ENCODE assay signal across 11 cellular contexts in the genomic region with DNA sequence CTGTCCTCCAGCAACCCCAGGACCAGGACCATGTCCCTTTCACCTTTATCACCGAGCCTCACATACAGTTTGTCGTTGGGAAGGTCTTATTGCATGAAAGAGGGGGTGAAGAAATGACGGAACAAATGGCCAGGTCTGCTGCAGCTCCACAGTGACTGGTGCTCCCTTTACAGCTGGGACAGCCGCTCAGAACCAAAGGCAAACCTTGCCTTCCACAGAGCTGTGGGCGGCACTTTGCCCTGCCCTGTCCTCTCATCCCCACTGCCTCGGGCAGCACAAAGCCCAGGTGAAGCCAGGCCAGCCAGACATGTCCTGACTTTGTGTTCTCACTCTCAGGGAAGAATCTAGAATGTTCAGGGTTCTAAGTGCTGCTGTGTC. TPM values are rescaled to one million over a fixed set of nuclear protein-coding genes. Genes with fewer than 3 reads are reported as not detected.
DNase-seq lines count a peak whose midpoint lies in the region; ATAC-seq and TF ChIP-seq lines count a peak whose summit lies in the region.
"Had no signal": no experiment of that assay in that cellular context is flagged by ENCODE, and none has a peak within 500 bp of the region (broad histone marks: within the 10 kb centered on the region; RNA-seq: fewer than 3 reads in every experiment).

No MANE protein-coding gene starts in this region.

- H3K36me3 Mint-ChIP-seq in activated CD4-positive, alpha-beta memory T cell treated with anti-CD3 and anti-CD28 coated beads, Interleukin-2, amount 10 ng/mL, durations not matched to agents 7 days and 5 days (ENCODE audit: low read depth) = no peaks in the 10 kb centered on the region
- H3K36me3 Mint-ChIP-seq in naive thymus-derived CD4-positive, alpha-beta T cell = no peaks in the 10 kb centered on the region

- H3K27ac ChIP-seq in naive thymus-derived CD4-positive, alpha-beta T cell (ENCODE audit: low read depth, low read length) = no peak overlapping the region
- H3K27ac ChIP-seq: esophagus muscularis mucosa had no signal

- no peaks in the 10 kb centered on the region for H3K9me3 ChIP-seq in naive thymus-derived CD4-positive, alpha-beta T cell (ENCODE audit: control insufficient read depth in 2 of 3, low read length in 3 of 3)
- H3K9me3 ChIP-seq: esophagus muscularis mucosa had no signal

- ATAC-seq in GM21529 (IDR thresholded peaks at IDR 0.05; ENCODE audit: unreplicated experiment) (peak; percentile 8), omental fat pad (ENCODE audit: low FRiP score) (no peak)
- no peak for ATAC-seq in naive thymus-derived CD4-positive, alpha-beta T cell

- H3K4me3 ChIP-seq in GM08714 (ENCODE audit: low read length) = peak overlapping the region; percentile 49; the same call in 1 of the 2 replicates
- peak overlapping the region; percentile 63 for H3K4me3 ChIP-seq in naive thymus-derived CD4-positive, alpha-beta T cell (ENCODE audit: low read length)

- TF ChIP-seq CTCF in omental fat pad (IDR thresholded peaks at IDR 0.05) = no peak

- H3K27me3 ChIP-seq in naive thymus-derived CD4-positive, alpha-beta T cell (ENCODE audit: control insufficient read depth in 2 of 2, insufficient read depth in 2 of 2, low read length in 2 of 2) = no peaks in the 10 kb centered on the region

- peaks cover 63% of the 10 kb centered on the region for H3K4me1 Mint-ChIP-seq in activated CD4-positive, alpha-beta memory T cell treated with anti-CD3 and anti-CD28 coated beads, Interleukin-2, amount 10 ng/mL, durations not matched to agents 7 days and 5 days
- peaks cover 28 to 53% (median 41%) of the 10 kb centered on the region in 7 donors for H3K4me1 Mint-ChIP-seq in naive thymus-derived CD4-positive, alpha-beta T cell

- intact Hi-C loops in naive thymus-derived CD4-positive, alpha-beta T cell (cut with micrococcal nuclease) = loop anchor here (1.0 to 2.0 kb wide), 3 partner anchors 21 to 63 kb away; a partner anchor contains a TSS

- peaks cover 18% of the 10 kb centered on the region for H3K27me3 Mint-ChIP-seq in activated CD4-positive, alpha-beta memory T cell treated with anti-CD3 and anti-CD28 coated beads, Interleukin-2, amount 10 ng/mL, durations not matched to agents 7 days and 5 days
- peaks cover 0 to 32% (median 0%) of the 10 kb centered on the region in 5 donors for H3K27me3 Mint-ChIP-seq in naive thymus-derived CD4-positive, alpha-beta T cell

- H3K4me1 ChIP-seq in naive thymus-derived CD4-positive, alpha-beta T cell (ENCODE audit: control insufficient read depth in 2 of 2, insufficient read depth in 2 of 2, low read length in 2 of 2) = peaks cover 5 to 11% of the 10 kb centered on the region in 2 donors
- H3K4me1 ChIP-seq: esophagus muscularis mucosa had no signal

- CTCF ChIA-PET in activated CD4-positive, alpha-beta memory T cell treated with anti-CD3 and anti-CD28 coated beads, Interleukin-2, amount 10 ng/mL, durations not matched to agents 7 days and 5 days (lab: Charles Lee) = interaction anchor here (0.9 to 6.0 kb wide), 21 partner anchors 10 to 528 kb away, joined by 3 to 127 read pairs (median 4); no protein-coding TSS in a partner anchor
- CTCF ChIA-PET in naive thymus-derived CD4-positive, alpha-beta T cell (lab: Charles Lee) = interaction anchor here (0.9 to 2.2 kb wide), 3 partner anchors 13 to 76 kb away, joined by 3 to 7 read pairs (median 3); no protein-coding TSS in a partner anchor

- DNase-seq in activated CD4-positive, alpha-beta memory T cell treated with anti-CD3 and anti-CD28 coated beads, Interleukin-2, amount 10 ng/mL, durations not matched to agents 7 days and 5 days = no peak
- DNase-seq in naive thymus-derived CD4-positive, alpha-beta T cell = no peak
- DNase-seq in omental fat pad (ENCODE audit: low spot score) = no peak
- DNase-seq in medulla oblongata (ENCODE audit: extremely low spot score) = no peak
- DNase-seq in NCI-H1048 (lab: John Stamatoyannopoulos, UW) = no peak
- DNase-seq: cerebellar nuclear complex, NCI-H2227 treated with DMSO at 0.1 percent for 48 hours had no signal

- H3K27ac Mint-ChIP-seq in activated CD4-positive, alpha-beta memory T cell treated with anti-CD3 and anti-CD28 coated beads, Interleukin-2, amount 10 ng/mL, durations not matched to agents 7 days and 5 days = peak overlapping the region; percentile 81
- peak overlapping the region in 7 of 9 donors; percentile 58 to 92 (median 86) for H3K27ac Mint-ChIP-seq in naive thymus-derived CD4-positive, alpha-beta T cell

- peak overlapping the region; percentile 77 for H3K4me3 Mint-ChIP-seq in activated CD4-positive, alpha-beta memory T cell treated with anti-CD3 and anti-CD28 coated beads, Interleukin-2, amount 10 ng/mL, durations not matched to agents 7 days and 5 days
- peak overlapping the region; percentile 80 to 89 (median 86) for H3K4me3 Mint-ChIP-seq in naive thymus-derived CD4-positive, alpha-beta T cell

- H3K36me3 ChIP-seq in naive thymus-derived CD4-positive, alpha-beta T cell (ENCODE audit: control insufficient read depth in 2 of 3, insufficient read depth in 3 of 3, low read length in 3 of 3) = no peaks in the 10 kb centered on the region
- H3K36me3 ChIP-seq: esophagus muscularis mucosa had no signal

- no peaks in the 10 kb centered on the region for H3K9me3 Mint-ChIP-seq in activated CD4-positive, alpha-beta memory T cell treated with anti-CD3 and anti-CD28 coated beads, Interleukin-2, amount 10 ng/mL, durations not matched to agents 7 days and 5 days
- no peaks in the 10 kb centered on the region for H3K9me3 Mint-ChIP-seq in naive thymus-derived CD4-positive, alpha-beta T cell

- POLR2A ChIA-PET in activated CD4-positive, alpha-beta memory T cell treated with anti-CD3 and anti-CD28 coated beads, Interleukin-2, amount 10 ng/mL, durations not matched to agents 7 days and 5 days (lab: Charles Lee) = interaction anchor here (0.7 to 5.6 kb wide), 13 partner anchors 12 to 61 kb away, joined by 3 to 69 read pairs (median 4); no protein-coding TSS in a partner anchor
- POLR2A ChIA-PET in naive thymus-derived CD4-positive, alpha-beta T cell (lab: Charles Lee) = interaction anchor here (1.1 kb wide), 1 partner anchor 100 kb away, joined by 3 read pairs; no protein-coding TSS in a partner anchor

RNA-seq across cellular contexts. Expression of a gene that starts 1.0 kb away (rescaled TPM):
- 1 to 10 TPM; 7.3 to 7.4 TPM for total RNA-seq in activated CD4-positive, alpha-beta memory T cell treated with anti-CD3 and anti-CD28 coated beads, Interleukin-2, amount 10 ng/mL, durations not matched to agents 7 days and 5 days
- total RNA-seq in naive thymus-derived CD4-positive, alpha-beta T cell = 1 to 10 TPM; 1.3 to 8.8 (median 2.5) TPM
- polyA plus RNA-seq in naive thymus-derived CD4-positive, alpha-beta T cell = 1 to 10 TPM; 1.4 to 1.5 TPM
- under 1 TPM in 2 of 4 donors, not detected in 2; 0.12 to 0.19 TPM for total RNA-seq in omental fat pad
- total RNA-seq: MCF 10A had no signal

RNA-seq across cellular contexts. Expression of a gene that starts 59.3 kb away (rescaled TPM):
- total RNA-seq in activated CD4-positive, alpha-beta memory T cell treated with anti-CD3 and anti-CD28 coated beads, Interleukin-2, amount 10 ng/mL, durations not matched to agents 7 days and 5 days = 10 to 100 TPM; 25.4 to 26.8 TPM
- total RNA-seq in naive thymus-derived CD4-positive, alpha-beta T cell = 10 to 100 TPM in 4 of 5 experiments, 1 to 10 TPM in 1; 7.4 to 27.7 (median 24.7) TPM
- polyA plus RNA-seq in naive thymus-derived CD4-positive, alpha-beta T cell = 10 to 100 TPM; 36.2 to 37.4 TPM
- total RNA-seq in omental fat pad = 10 to 100 TPM; 17.9 to 35.9 (median 28.8) TPM
